ENCODE assay signal across 1 cellular context in genomic region chr3:123914829-123915228, GRCh38.
TF ChIP-seq lines count a peak whose summit lies in the region.

No MANE protein-coding gene starts in this region.

TF ChIP-seq in endothelial cell of umbilical vein, 7 proteins besides CTCF, POLR2A, EP300 and RAD21:
- TF ChIP-seq GATA2 (IDR thresholded peaks at IDR 0.05; ENCODE audit: insufficient read depth, insufficient read length, low read depth, low read length) (no peak), FOS (IDR thresholded peaks at IDR 0.05; ENCODE audit: borderline replicate concordance, insufficient read depth, low read length) (no peak), MAX (IDR thresholded peaks at IDR 0.05; ENCODE audit: insufficient read depth, insufficient read length) (no peak), POLR2AphosphoS5 (IDR thresholded peaks at IDR 0.05; ENCODE audit: insufficient read depth, low read depth, low read length) (no peak), JUN (IDR thresholded peaks at IDR 0.05; ENCODE audit: borderline replicate concordance, insufficient read depth, insufficient read length, low read depth) (no peak), EZH2 (IDR thresholded peaks at IDR 0.05; ENCODE audit: borderline replicate concordance, low read depth, low read length, severe bottlenecking) (no peak), MYC (IDR thresholded peaks at IDR 0.05; ENCODE audit: low read depth, low read length) (no peak)
